In genomic region chr2:237835372-237835771, GRCh38 we compare ENCODE assay signal across 2 cellular contexts.
TF ChIP-seq lines count a peak whose summit lies in the region.

No MANE protein-coding gene starts in this region.

TF ChIP-seq in HepG2, 621 proteins besides CTCF, POLR2A, EP300 and RAD21:
- TF ChIP-seq FOXO4 (CRISPR knock-in tag; conservative IDR thresholded peaks at IDR 0.05) (no peak), MAFK (conservative IDR thresholded peaks at IDR 0.05 in 1 of 2, IDR thresholded peaks at IDR 0.05 in 1 of 2; ENCODE audit: low read length in 2 of 2) (peak; percentile 54 to 65; a peak in 3 of 4 replicates), ZNF709 (CRISPR knock-in tag; IDR thresholded peaks at IDR 0.05) (no peak), MAFF (IDR thresholded peaks at IDR 0.05; ENCODE audit: low read depth, low read length) (peak; percentile 50; the same call in 1 of the 2 replicates), HCFC1 (IDR thresholded peaks at IDR 0.05; ENCODE audit: low read depth, low read length) (no peak)
TF ChIP-seq in HepG2: peak in this region for 2.

TF ChIP-seq in A549, 52 proteins besides CTCF, POLR2A, EP300 and RAD21:
- no peak for TF ChIP-seq RARB (CRISPR knock-in tag; IDR thresholded peaks at IDR 0.05)
- peak; percentile 58 for TF ChIP-seq MAFK (IDR thresholded peaks at IDR 0.05; ENCODE audit: partially characterized antibody)
- TF ChIP-seq JUNB (IDR thresholded peaks at IDR 0.05) = no peak
- TF ChIP-seq, protein P1, sequence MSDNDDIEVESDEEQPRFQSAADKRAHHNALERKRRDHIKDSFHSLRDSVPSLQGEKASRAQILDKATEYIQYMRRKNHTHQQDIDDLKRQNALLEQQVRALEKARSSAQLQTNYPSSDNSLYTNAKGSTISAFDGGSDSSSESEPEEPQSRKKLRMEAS (IDR thresholded peaks at IDR 0.05) = no peak
